ENCODE assay signal across 19 cellular contexts in the genomic region with DNA sequence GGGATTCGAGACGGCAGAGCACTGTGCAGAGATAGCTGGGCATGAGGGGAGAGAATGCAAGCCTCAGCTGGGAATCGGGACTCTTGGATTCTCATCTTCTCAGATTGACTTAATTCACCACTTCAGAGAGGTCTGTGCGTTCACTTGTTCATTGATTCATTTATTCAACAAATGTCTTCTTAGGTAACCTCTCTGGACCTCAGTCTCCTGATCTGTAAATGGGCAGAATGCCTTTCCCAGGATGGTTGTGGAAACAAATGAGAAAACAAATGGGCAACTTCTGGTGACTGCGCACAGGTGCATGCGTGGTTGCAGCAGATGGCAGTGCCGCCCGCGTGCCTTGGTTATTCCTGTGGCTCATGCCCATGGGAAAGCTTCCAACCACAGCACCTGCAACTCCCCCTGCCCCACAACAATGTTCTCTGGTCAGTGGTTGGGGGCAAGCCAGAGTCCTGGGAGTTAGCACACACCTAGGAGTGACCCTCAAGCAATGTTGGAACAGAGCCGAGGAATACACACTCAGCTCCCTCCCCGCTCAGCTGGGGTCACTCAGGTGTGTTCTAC.
DNase-seq lines count a peak whose midpoint lies in the region; ATAC-seq and TF ChIP-seq lines count a peak whose summit lies in the region.
"Had no signal": no experiment of that assay in that cellular context is flagged by ENCODE, and none has a peak within 500 bp of the region (broad histone marks: within the 10 kb centered on the region; RNA-seq: fewer than 3 reads in every experiment).

No MANE protein-coding gene starts in this region.

- H3K9me3 Mint-ChIP-seq in activated naive CD4-positive, alpha-beta T cell treated with anti-CD3 and anti-CD28 coated beads, Interleukin-2, amount 50 U/mL, for 24 hours, result no peaks in the 10 kb centered on the region
- no peaks in the 10 kb centered on the region for H3K9me3 Mint-ChIP-seq in activated naive CD4-positive, alpha-beta T cell treated with anti-CD3 and anti-CD28 coated beads, Interleukin-2, amount 10 ng/mL, durations not matched to agents 7 days and 5 days
- H3K9me3 Mint-ChIP-seq: CD4-positive, CD25-positive, alpha-beta regulatory T cell; HFFc6 had no signal

- H3K36me3 Mint-ChIP-seq in activated naive CD4-positive, alpha-beta T cell treated with anti-CD3 and anti-CD28 coated beads, Interleukin-2, amount 50 U/mL, for 24 hours, result no peaks in the 10 kb centered on the region
- H3K36me3 Mint-ChIP-seq in activated naive CD4-positive, alpha-beta T cell treated with anti-CD3 and anti-CD28 coated beads, Interleukin-2, amount 10 ng/mL, durations not matched to agents 7 days and 5 days, result no peaks in the 10 kb centered on the region
- H3K36me3 Mint-ChIP-seq: CD4-positive, CD25-positive, alpha-beta regulatory T cell had no signal

- ATAC-seq in body of pancreas, result peak; percentile 75
- ATAC-seq: HCT116 had no signal

- TF ChIP-seq CTCF in body of pancreas (IDR thresholded peaks at IDR 0.05), result peak in 1 of 7 experiments; percentile 22

- H3K27ac Mint-ChIP-seq in activated naive CD4-positive, alpha-beta T cell treated with anti-CD3 and anti-CD28 coated beads, Interleukin-2, amount 50 U/mL, for 24 hours, result peak overlapping the region; percentile 71
- no peak overlapping the region for H3K27ac Mint-ChIP-seq in activated naive CD4-positive, alpha-beta T cell treated with anti-CD3 and anti-CD28 coated beads, Interleukin-2, amount 10 ng/mL, durations not matched to agents 7 days and 5 days
- H3K27ac Mint-ChIP-seq: HFFc6 had no signal

- 41 to 56% methylated on average over 11 of the region's 11 CpGs for WGBS in body of pancreas, 2 donors

- H3K4me1 Mint-ChIP-seq in activated naive CD4-positive, alpha-beta T cell treated with anti-CD3 and anti-CD28 coated beads, Interleukin-2, amount 50 U/mL, for 24 hours, result peaks cover 16% of the 10 kb centered on the region
- H3K4me1 Mint-ChIP-seq in activated naive CD4-positive, alpha-beta T cell treated with anti-CD3 and anti-CD28 coated beads, Interleukin-2, amount 10 ng/mL, durations not matched to agents 7 days and 5 days, result peaks cover 17% of the 10 kb centered on the region

- no peaks in the 10 kb centered on the region for H3K9me3 ChIP-seq in body of pancreas
- H3K9me3 ChIP-seq: BE2C had no signal

- no peaks in the 10 kb centered on the region for H3K36me3 ChIP-seq in body of pancreas (replicated peaks in 1 of 2; ENCODE audit: insufficient read depth in 1 of 2, low read depth in 2 of 2)
- H3K36me3 ChIP-seq: BE2C had no signal

- H3K27me3 Mint-ChIP-seq in activated naive CD4-positive, alpha-beta T cell treated with anti-CD3 and anti-CD28 coated beads, Interleukin-2, amount 50 U/mL, for 24 hours, result no peaks in the 10 kb centered on the region
- peaks cover 55% of the 10 kb centered on the region for H3K27me3 Mint-ChIP-seq in activated naive CD4-positive, alpha-beta T cell treated with anti-CD3 and anti-CD28 coated beads, Interleukin-2, amount 10 ng/mL, durations not matched to agents 7 days and 5 days
- H3K27me3 Mint-ChIP-seq: CD4-positive, CD25-positive, alpha-beta regulatory T cell had no signal

- no peak overlapping the region for H3K4me3 ChIP-seq in body of pancreas

- peaks cover 10% of the 10 kb centered on the region for H3K4me1 ChIP-seq in body of pancreas
- H3K4me1 ChIP-seq: BE2C had no signal

- DNase-seq in activated naive CD4-positive, alpha-beta T cell treated with anti-CD3 and anti-CD28 coated beads, Interleukin-2, amount 10 ng/mL, durations not matched to agents 7 days and 5 days, result no peak
- DNase-seq in body of pancreas (peak; percentile 34 to 78 (median 61)), myocyte (ENCODE audit: low read depth) (peak; percentile 63), NCI-H2029 treated with DMSO at 0.1 percent for 48 hours (lab: John Stamatoyannopoulos, UW) (no peak)
- no peak for DNase-seq in activated CD4-positive, alpha-beta T cell treated with anti-CD3 and anti-CD28 coated beads for 48 hours
- DNase-seq: ACHN; BE2C; C1 segment of cervical spinal cord; CD4-positive, CD25-positive, alpha-beta regulatory T cell; CD8-positive, alpha-beta memory T cell; COR-L47; DMS153; GF-D8; GOT3; H7; HFFc6; IMR-90 had no signal

- intact Hi-C loops in body of pancreas (cut with DNase I), result no loop called here

- CTCF ChIA-PET in activated naive CD4-positive, alpha-beta T cell treated with anti-CD3 and anti-CD28 coated beads, Interleukin-2, amount 10 ng/mL, durations not matched to agents 7 days and 5 days (lab: Charles Lee), result interaction anchor here (0.5 to 6.4 kb wide), 7 partner anchors 61 to 645 kb away, joined by 3 to 44 read pairs (median 4); no protein-coding TSS in a partner anchor

- no peak for TF ChIP-seq POLR2A in body of pancreas (IDR thresholded peaks at IDR 0.05)

- no peak overlapping the region for H3K27ac ChIP-seq in body of pancreas

- H3K27me3 ChIP-seq in body of pancreas, result no peaks in the 10 kb centered on the region
- H3K27me3 ChIP-seq: BE2C had no signal

- no peak overlapping the region for H3K4me3 Mint-ChIP-seq in activated naive CD4-positive, alpha-beta T cell treated with anti-CD3 and anti-CD28 coated beads, Interleukin-2, amount 50 U/mL, for 24 hours
- H3K4me3 Mint-ChIP-seq in activated naive CD4-positive, alpha-beta T cell treated with anti-CD3 and anti-CD28 coated beads, Interleukin-2, amount 10 ng/mL, durations not matched to agents 7 days and 5 days, result no peak overlapping the region
- H3K4me3 Mint-ChIP-seq: CD8-positive, alpha-beta memory T cell; HFFc6 had no signal

Comparison
In these comparisons a context has a peak if more than half of its experiments do, and no peak if none do; other contexts are left out.
1. DNase-seq: peak in body of pancreas (4 of 4) and myocyte (single experiment); none in activated naive CD4-positive, alpha-beta T cell treated with anti-CD3 and anti-CD28 coated beads, Interleukin-2, amount 10 ng/mL, durations not matched to agents 7 days and 5 days (single experiment), NCI-H2029 treated with DMSO at 0.1 percent for 48 hours (single experiment) and activated CD4-positive, alpha-beta T cell treated with anti-CD3 and anti-CD28 coated beads for 48 hours (single experiment).